8 cellular contexts compared by ENCODE assay signal in the genomic region with DNA sequence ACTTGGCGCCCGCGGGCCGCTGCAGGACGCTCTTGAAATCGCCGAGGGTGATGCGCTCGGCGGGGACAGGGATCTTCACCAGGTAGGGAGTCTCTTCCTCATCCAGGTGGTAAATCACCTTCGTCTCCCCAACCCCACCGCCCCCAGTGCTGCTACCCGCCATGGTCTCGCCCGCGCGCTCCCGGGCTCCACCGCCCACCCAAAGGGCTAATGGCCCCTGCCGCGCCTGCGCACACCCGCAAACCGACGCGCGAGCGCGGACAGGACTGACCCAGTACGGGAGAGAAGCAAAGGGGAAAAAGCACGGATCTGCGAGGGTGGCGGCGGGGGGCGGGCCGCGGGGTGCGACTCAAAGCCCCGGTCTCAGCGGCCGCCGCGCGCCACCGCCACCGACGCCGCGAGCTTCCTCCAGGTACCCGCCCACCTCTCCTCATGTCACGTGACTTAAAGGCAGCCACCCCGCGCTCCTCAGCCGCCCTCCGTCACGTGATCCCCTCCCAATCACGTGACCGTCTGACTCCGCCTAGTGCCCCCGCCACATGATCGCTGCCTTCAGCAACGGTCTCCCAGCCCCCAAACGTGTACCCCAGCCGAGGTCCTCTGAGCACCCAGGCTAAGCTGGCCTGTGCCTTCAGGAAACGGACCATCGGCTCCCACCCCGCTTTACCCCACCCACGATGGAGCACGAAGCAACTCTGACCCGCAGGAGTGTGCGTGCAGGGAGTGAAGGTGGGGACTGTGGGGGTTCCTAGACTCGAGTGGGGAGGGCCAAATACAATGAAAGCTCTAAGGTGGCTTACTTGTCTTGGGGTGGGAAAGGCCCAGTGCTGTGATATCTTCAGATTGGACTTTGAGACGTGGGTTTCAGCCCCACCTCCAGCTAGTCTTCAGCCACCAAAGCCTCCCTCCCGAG. TPM values are rescaled to one million over a fixed set of nuclear protein-coding genes. Genes with fewer than 3 reads are reported as not detected.
DNase-seq lines count a peak whose midpoint lies in the region; ATAC-seq, FAIRE-seq and TF ChIP-seq lines count a peak whose summit lies in the region.

A gene (minus strand): TSS at position 418 of the 913 bp plus-strand sequence. CDS start 255 bp downstream, at position 163.

- H3K27me3 Mint-ChIP-seq in T-helper 2 cell treated with Interferon-gamma antibody and Interleukin-4, amounts not matched to agents 5 μg/mL and 100 μg/mL, for 36 hours (ENCODE audit: low read depth), result no peaks in the 10 kb centered on the region

- H3K9me3 Mint-ChIP-seq in T-helper 2 cell treated with Interferon-gamma antibody and Interleukin-4, amounts not matched to agents 5 μg/mL and 100 μg/mL, for 36 hours, result no peaks in the 10 kb centered on the region

- TF ChIP-seq POLR2A in GM12892 (IDR thresholded peaks at IDR 0.05; ENCODE audit: low read depth, low read length), result peak; percentile 87

- intact Hi-C loops in left ventricle myocardium superior (cut with micrococcal nuclease), result no loop called here

- DNase-seq in GM12892 (ENCODE audit: insufficient read length) (peak; percentile 95), NCI-H1694 treated with DMSO at 0.1 percent for 48 hours (lab: John Stamatoyannopoulos, UW) (peak; percentile 90), anterior cingulate cortex (lab: John Stamatoyannopoulos, UW) (peak; percentile 58 to 97 (median 94)), left ventricle myocardium superior (peak; percentile 96), pulmonary artery endothelial cell (ENCODE audit: low read depth, low spot score) (peak; percentile 82)
- peak; percentile 95 for DNase-seq in T-helper 2 cell treated with Interferon-gamma antibody and Interleukin-4, amounts not matched to agents 5 μg/mL and 100 μg/mL, for 36 hours (ENCODE audit: low spot score)

- H3K27ac ChIP-seq in urinary bladder (ENCODE audit: low read depth), result peak within 1 kb of the TSS; percentile 90

- H3K4me1 Mint-ChIP-seq in T-helper 2 cell treated with Interferon-gamma antibody and Interleukin-4, amounts not matched to agents 5 μg/mL and 100 μg/mL, for 36 hours (ENCODE audit: low read depth), result peaks cover 33% of the 10 kb centered on the region

- peak within 1 kb of the TSS; percentile 99 for H3K4me3 Mint-ChIP-seq in T-helper 2 cell treated with Interferon-gamma antibody and Interleukin-4, amounts not matched to agents 5 μg/mL and 100 μg/mL, for 36 hours

- FAIRE-seq in GM12892 (lab: Jason Lieb, UNC), result peak; percentile 100

- H3K36me3 Mint-ChIP-seq in T-helper 2 cell treated with Interferon-gamma antibody and Interleukin-4, amounts not matched to agents 5 μg/mL and 100 μg/mL, for 36 hours (ENCODE audit: low read depth), result peaks cover 35% of the 10 kb centered on the region

- H3K36me3 ChIP-seq in urinary bladder (ENCODE audit: insufficient read depth), result peaks cover 4% of the 10 kb centered on the region

- ATAC-seq in HG02852 (IDR thresholded peaks at IDR 0.05; ENCODE audit: unreplicated experiment) (peak; percentile 60), left ventricle myocardium superior (peak; percentile 68)

- under 1% methylated on average over 74 of the region's 74 CpGs for WGBS in urinary bladder

- H3K4me3 ChIP-seq in urinary bladder (ENCODE audit: low read depth, low read length), result peak within 1 kb of the TSS; percentile 81

- H3K27ac Mint-ChIP-seq in T-helper 2 cell treated with Interferon-gamma antibody and Interleukin-4, amounts not matched to agents 5 μg/mL and 100 μg/mL, for 36 hours, result peak within 1 kb of the TSS; percentile 83

- no peaks in the 10 kb centered on the region for H3K4me1 ChIP-seq in urinary bladder (ENCODE audit: insufficient read depth)

RNA-seq across cellular contexts. Expression of the gene that starts here (rescaled TPM):
- polyA plus RNA-seq in GM12892 (2012; ENCODE audit: missing spikeins), result 29.3 TPM
- total RNA-seq in left ventricle myocardium superior (23.5 TPM), pulmonary artery endothelial cell (35.2 and 40.4 TPM in 2 replicates), urinary bladder (45.5 TPM)
- 41.5 TPM for polyA plus RNA-seq in urinary bladder

Comparison
In these comparisons a context has a peak if more than half of its experiments do, and no peak if none do; other contexts are left out.
1. Peak in every context shown above with its lines: DNase-seq, ATAC-seq, H3K4me3 ChIP-seq and H3K27ac ChIP-seq.